In the genomic region with DNA sequence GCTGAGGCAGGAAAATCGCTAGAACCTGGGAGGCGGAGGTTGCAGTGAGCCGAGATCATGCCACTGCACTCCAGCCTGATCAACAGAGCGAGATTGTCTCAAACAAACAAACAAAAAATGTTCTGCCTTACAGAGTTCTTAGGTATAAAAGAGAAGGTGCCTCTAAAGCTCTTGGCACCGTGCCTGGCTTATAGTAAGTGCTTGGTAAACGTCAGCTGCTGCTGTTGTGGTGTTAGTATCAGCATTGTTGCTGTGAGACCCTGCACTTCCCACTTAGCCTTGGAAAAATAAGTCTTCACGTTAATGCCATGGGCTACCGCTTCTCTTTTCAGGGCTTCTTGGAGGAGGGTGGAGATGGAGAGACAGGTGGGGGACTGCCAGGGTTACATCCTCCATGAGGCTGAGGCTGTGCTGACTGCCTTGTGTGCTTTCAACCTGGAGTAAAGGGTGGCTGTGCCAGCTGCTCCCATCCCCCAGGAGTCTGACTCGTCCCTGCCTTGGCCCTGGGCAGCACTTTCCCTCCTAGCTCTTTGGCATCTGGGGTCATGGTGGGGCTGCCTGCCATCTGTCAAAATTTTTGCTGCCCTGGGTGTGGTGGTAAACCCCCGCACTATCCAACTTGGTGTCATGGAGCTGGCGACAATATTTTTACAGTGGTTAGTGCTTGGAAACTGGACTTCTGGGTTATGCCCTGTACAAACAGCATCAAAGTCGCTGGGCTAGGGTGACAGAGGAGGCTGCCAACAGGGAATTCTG, we compare ENCODE assay signal across 7 cellular contexts. TPM values are rescaled to one million over a fixed set of nuclear protein-coding genes. Genes with fewer than 3 reads are reported as not detected.
DNase-seq lines count a peak whose midpoint lies in the region; ATAC-seq, FAIRE-seq and TF ChIP-seq lines count a peak whose summit lies in the region.

No MANE protein-coding gene starts in this region.

- H3K4me3 ChIP-seq in Panc1 (ENCODE audit: low read depth in 2 of 2, low read length in 2 of 2) (peak overlapping the region in 1 of 2 experiments; percentile 32; a peak in 2 of 4 replicates), suprapubic skin (no peak overlapping the region)

- TF ChIP-seq POLR2A in suprapubic skin (IDR thresholded peaks at IDR 0.05): no peak
- TF ChIP-seq POLR2A in GM12891 (IDR thresholded peaks at IDR 0.05; ENCODE audit: low read depth, low read length): no peak

- peaks cover 10% of the 10 kb centered on the region for H3K27me3 Mint-ChIP-seq in glutamatergic neuron (ENCODE audit: unreplicated experiment)

- no peak for TF ChIP-seq CTCF in Panc1 (IDR thresholded peaks at IDR 0.05)
- no peak for TF ChIP-seq CTCF in glutamatergic neuron (IDR thresholded peaks at IDR 0.05; ENCODE audit: partially characterized antibody, unreplicated experiment)
- no peak for TF ChIP-seq CTCF in suprapubic skin (IDR thresholded peaks at IDR 0.05)

- H3K4me1 ChIP-seq in Panc1 (ENCODE audit: control insufficient read depth, insufficient read depth, low read length) (peaks cover 77% of the 10 kb centered on the region), suprapubic skin (peaks cover 55% of the 10 kb centered on the region)

- BruUV-seq in Panc1 (replicated peaks; lab: Mats Ljungman, UMichigan): no TSS peak

- peak overlapping the region; percentile 41 for H3K4me3 Mint-ChIP-seq in glutamatergic neuron (ENCODE audit: unreplicated experiment)

- H3K36me3 Mint-ChIP-seq in glutamatergic neuron (ENCODE audit: unreplicated experiment): no peaks in the 10 kb centered on the region

- peak overlapping the region; percentile 90 for H3K27ac Mint-ChIP-seq in glutamatergic neuron (ENCODE audit: unreplicated experiment)

- intact Hi-C loops in Panc1 (cut with micrococcal nuclease; ENCODE audit: unreplicated experiment): no loop called here

- DNase-seq in M059J (ENCODE audit: low read depth) (peak; percentile 74), Panc1 (ENCODE audit: low read depth, low spot score) (no peak), glutamatergic neuron (peak; percentile 36), suprapubic skin (ENCODE audit: low spot score in 2 of 2) (no peak), NAMALWA (ENCODE audit: low spot score) (no peak), GM12891 (ENCODE audit: insufficient read length, low spot score) (no peak)

- H3K9me3 ChIP-seq in Panc1 (ENCODE audit: control insufficient read depth, insufficient read depth, low read depth, low read length): no peaks in the 10 kb centered on the region
- H3K9me3 ChIP-seq in suprapubic skin: no peaks in the 10 kb centered on the region

- POLR2A ChIA-PET in Panc1 (lab: Charles Lee): no interaction called here

- H3K27ac ChIP-seq in Panc1 (ENCODE audit: low read length): peak overlapping the region; percentile 75
- peak overlapping the region; percentile 76 for H3K27ac ChIP-seq in suprapubic skin

- in situ Hi-C loops in Panc1 (cut with HindIII; ENCODE audit: low pct_unique_long_range_greater_than_20kb, low sequenced_read_pairs): no loop called here

- ATAC-seq in Panc1: peak; percentile 68
- ATAC-seq in HG02588 (IDR thresholded peaks at IDR 0.05; ENCODE audit: unreplicated experiment): no peak

- no peak for FAIRE-seq in GM12891 (lab: Jason Lieb, UNC)

- H3K9me3 Mint-ChIP-seq in glutamatergic neuron (ENCODE audit: unreplicated experiment): no peaks in the 10 kb centered on the region

- no peak for TF ChIP-seq EP300 in suprapubic skin (IDR thresholded peaks at IDR 0.05)

- H3K27me3 ChIP-seq in Panc1 (ENCODE audit: control insufficient read depth, insufficient read depth, low read length) (no peaks in the 10 kb centered on the region), suprapubic skin (no peaks in the 10 kb centered on the region)

- H3K4me1 Mint-ChIP-seq in glutamatergic neuron (ENCODE audit: low read depth, unreplicated experiment): peaks cover 19% of the 10 kb centered on the region

- H3K36me3 ChIP-seq in Panc1 (ENCODE audit: control insufficient read depth, insufficient read depth, low read length) (no peaks in the 10 kb centered on the region), suprapubic skin (no peaks in the 10 kb centered on the region)

- CTCF ChIA-PET in Panc1 (lab: Charles Lee): interaction anchor here (0.6 kb wide), 1 partner anchor 211 kb away, joined by 14 read pairs; the partner anchor contains the start of gene ABHD6

- 46% methylated on average over 12 of the region's 12 CpGs for WGBS in suprapubic skin

TF ChIP-seq in GM12891, 5 proteins besides CTCF, POLR2A, EP300 and RAD21:
- TF ChIP-seq PAX5 (IDR thresholded peaks at IDR 0.05; ENCODE audit: insufficient read depth, low read length, severe bottlenecking) (no peak), POLR2AphosphoS5 (IDR thresholded peaks at IDR 0.05; ENCODE audit: low read depth, low read length) (no peak), POU2F2 (IDR thresholded peaks at IDR 0.05; ENCODE audit: low read depth, low read length) (no peak), SPI1 (IDR thresholded peaks at IDR 0.05; ENCODE audit: low read depth, low read length) (no peak), TAF1 (IDR thresholded peaks at IDR 0.05; ENCODE audit: low read depth, low read length) (no peak)

RNA-seq across cellular contexts. Expression of gene FLNB, which starts 17.8 kb away (rescaled TPM):
- total RNA-seq in M059J (2014; rRNA removed; shearing (Covaris generic)): 65.0 and 130 TPM in 2 replicates
- total RNA-seq in Panc1 (2021; ENCODE audit: unreplicated experiment) (309 TPM), glutamatergic neuron (ENCODE audit: unreplicated experiment) (75.4 TPM), suprapubic skin (100 to 1,000 TPM; 143 to 186 (median 150) TPM)
- 366 TPM for polyA plus RNA-seq in Panc1 (2012; ENCODE audit: insufficient read length)
- polyA plus RNA-seq in GM12891 (2012; ENCODE audit: low read depth, missing spikeins): 23.1 TPM

Comparison
In these comparisons a context has a peak if more than half of its experiments do, and no peak if none do; other contexts are left out.
1. DNase-seq: peak in M059J (single experiment) and glutamatergic neuron (single experiment); none in Panc1 (single experiment), suprapubic skin (0 of 2), NAMALWA (single experiment) and GM12891 (single experiment).